In the genomic region with DNA sequence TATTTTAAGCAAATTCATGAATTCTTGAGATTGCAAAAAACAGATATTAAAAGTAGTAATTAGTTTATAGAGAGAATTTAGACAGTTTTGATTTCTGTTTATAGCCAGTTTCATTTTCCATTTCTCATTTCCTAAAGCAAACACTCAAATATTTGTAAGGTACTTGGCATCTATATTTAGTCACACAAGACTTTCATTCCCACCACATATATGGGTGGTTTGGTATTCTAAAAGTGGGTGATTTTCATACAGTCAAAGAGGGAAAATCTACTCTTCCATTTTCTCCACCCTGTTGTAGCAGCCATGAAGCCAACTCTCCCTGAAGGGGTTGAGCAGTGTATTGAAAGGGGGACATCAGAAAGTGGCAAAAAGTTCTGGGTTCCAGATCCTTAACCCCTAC, we compare ENCODE assay signal across 16 cellular contexts.
DNase-seq lines count a peak whose midpoint lies in the region; ATAC-seq and TF ChIP-seq lines count a peak whose summit lies in the region.
"Had no signal": no experiment of that assay in that cellular context is flagged by ENCODE, and none has a peak within 500 bp of the region (broad histone marks: within the 10 kb centered on the region; RNA-seq: fewer than 3 reads in every experiment).

No MANE protein-coding gene starts in this region.

- no peaks in the 10 kb centered on the region for H3K4me1 ChIP-seq in left lung
- H3K4me1 ChIP-seq: A549 had no signal

- no peaks in the 10 kb centered on the region for H3K9me3 ChIP-seq in left lung
- H3K9me3 ChIP-seq: A549, mucosa of descending colon, vagina had no signal

- TF ChIP-seq CTCF in left lung (IDR thresholded peaks at IDR 0.05), result no peak

- peaks cover 8% of the 10 kb centered on the region for H3K36me3 Mint-ChIP-seq in activated T-cell treated with anti-CD3 and anti-CD28 coated beads, Interleukin-2, amount 50 U/mL, for 24 hours (ENCODE audit: low read depth)

- peak overlapping the region; percentile 53 for H3K27ac Mint-ChIP-seq in activated T-cell treated with anti-CD3 and anti-CD28 coated beads, Interleukin-2, amount 50 U/mL, for 24 hours

- H3K4me3 Mint-ChIP-seq in activated T-cell treated with anti-CD3 and anti-CD28 coated beads, Interleukin-2, amount 50 U/mL, for 24 hours, result peak overlapping the region; percentile 6

- H3K36me3 ChIP-seq in left lung, result no peaks in the 10 kb centered on the region
- H3K36me3 ChIP-seq: vagina had no signal

- DNase-seq in activated T-cell treated with anti-CD3 and anti-CD28 coated beads, Interleukin-2, amount 50 U/mL, for 24 hours, result no peak
- DNase-seq in activated T-cell treated with anti-CD3 and anti-CD28 coated beads, Interleukin-2, amount 50 U/mL, for 48 hours, result no peak
- DNase-seq in GM19240 (ENCODE audit: insufficient read length, low spot score), result peak; percentile 6
- DNase-seq in left lung, result no peak
- no peak for DNase-seq in anterior cingulate cortex (lab: John Stamatoyannopoulos, UW)
- no peak for DNase-seq in posterior cingulate gyrus
- DNase-seq: activated CD8-positive, alpha-beta memory T cell treated with anti-CD3 and anti-CD28 coated beads, Interleukin-2, amount 50 U/mL, for 4 hours; mucosa of descending colon; NCI-H524; occipital lobe; stimulated activated naive CD4-positive, alpha-beta T cell treated with Interleukin-2 at 50 U/mL for 16 hours had no signal

- no peaks in the 10 kb centered on the region for H3K27me3 Mint-ChIP-seq in activated T-cell treated with anti-CD3 and anti-CD28 coated beads, Interleukin-2, amount 50 U/mL, for 24 hours

- peaks cover 44% of the 10 kb centered on the region for H3K4me1 Mint-ChIP-seq in activated T-cell treated with anti-CD3 and anti-CD28 coated beads, Interleukin-2, amount 50 U/mL, for 24 hours (ENCODE audit: low read depth)

- ATAC-seq in HG02973 (IDR thresholded peaks at IDR 0.05; ENCODE audit: unreplicated experiment) (peak; percentile 56), left lung (peak; percentile 49), GM21786 (IDR thresholded peaks at IDR 0.05; ENCODE audit: unreplicated experiment) (no peak)
- ATAC-seq: A549, mucosa of descending colon had no signal

- H3K4me3 ChIP-seq in left lung, result no peak overlapping the region
- H3K4me3 ChIP-seq: A549, mucosa of descending colon, SK-N-MC, vagina had no signal

- intact Hi-C loops in left lung (cut with DNase I) (no loop called here), posterior cingulate gyrus (cut with DNase I) (no loop called here)

- H3K27ac ChIP-seq in left lung, result no peak overlapping the region
- H3K27ac ChIP-seq: A549, SK-N-MC, vagina had no signal

- no peaks in the 10 kb centered on the region for H3K27me3 ChIP-seq in left lung
- H3K27me3 ChIP-seq: vagina had no signal

- H3K9me3 Mint-ChIP-seq in activated T-cell treated with anti-CD3 and anti-CD28 coated beads, Interleukin-2, amount 50 U/mL, for 24 hours, result peaks cover 2% of the 10 kb centered on the region
